Comparison of ENCODE assay signal across 10 cellular contexts in genomic region chr4:95095352-95095974, GRCh38.
DNase-seq lines count a peak whose midpoint lies in the region; ATAC-seq, FAIRE-seq and TF ChIP-seq lines count a peak whose summit lies in the region.
"Had no signal": no experiment of that assay in that cellular context is flagged by ENCODE, and none has a peak within 500 bp of the region (broad histone marks: within the 10 kb centered on the region; RNA-seq: fewer than 3 reads in every experiment).

No MANE protein-coding gene starts in this region.

- H3K27me3 Mint-ChIP-seq in neural crest cell (ENCODE audit: low read depth) = no peaks in the 10 kb centered on the region

- no peak for FAIRE-seq in bronchial epithelial cell (lab: Jason Lieb, UNC)

- DNase-seq in MM.1S = peak; percentile 30
- DNase-seq in bronchial epithelial cell (ENCODE audit: low read depth) = peak; percentile 51
- DNase-seq in neural crest cell (ENCODE audit: low read depth, low spot score) = no peak
- no peak for DNase-seq in anterior cingulate cortex (lab: John Stamatoyannopoulos, UW)
- DNase-seq in activated CD4-positive, alpha-beta T cell treated with anti-CD3 and anti-CD28 coated beads for 48 hours = no peak
- DNase-seq: NCI-H1436 treated with DMSO at 0.1 percent for 48 hours had no signal

- H3K36me3 Mint-ChIP-seq in neural crest cell (ENCODE audit: low read depth) = peaks cover 2% of the 10 kb centered on the region

- H3K4me1 ChIP-seq in DOHH2 (ENCODE audit: control insufficient read depth, low read length) = no peaks in the 10 kb centered on the region
- H3K4me1 ChIP-seq in MM.1S (ENCODE audit: low read length) = no peaks in the 10 kb centered on the region

- H3K4me3 Mint-ChIP-seq in neural crest cell = no peak overlapping the region
- H3K4me3 Mint-ChIP-seq: stimulated activated naive CD8-positive, alpha-beta T cell treated with anti-CD3 and anti-CD28 coated beads, Interleukin-15, Interleukin-2, amounts not matched to agents 100 ng/mL and 50 ng/mL, for 24 hours had no signal

- H4K20me1 ChIP-seq in DOHH2 (ENCODE audit: control insufficient read depth, insufficient read depth, low read depth, low read length) = no peaks in the 10 kb centered on the region
- H4K20me1 ChIP-seq in MM.1S (ENCODE audit: insufficient read depth, low read length) = no peaks in the 10 kb centered on the region

- H3K4me1 Mint-ChIP-seq in neural crest cell = peaks cover 36% of the 10 kb centered on the region

- H3K27ac ChIP-seq in DOHH2 (ENCODE audit: low read depth, low read length) (no peak overlapping the region), MM.1S (ENCODE audit: low read length) (no peak overlapping the region)

- H2AFZ ChIP-seq in MM.1S (ENCODE audit: low read length) = no peak overlapping the region

- H3K9me2 ChIP-seq in DOHH2 (replicated peaks; ENCODE audit: control insufficient read depth, low read length) = no peaks in the 10 kb centered on the region
- no peaks in the 10 kb centered on the region for H3K9me2 ChIP-seq in MM.1S (replicated peaks; ENCODE audit: insufficient read depth, low read length)

- H3F3A ChIP-seq in DOHH2 (ENCODE audit: control insufficient read depth, insufficient read depth) = no peaks in the 10 kb centered on the region
- no peaks in the 10 kb centered on the region for H3F3A ChIP-seq in MM.1S (ENCODE audit: insufficient read depth, low read length)

- no peak for ATAC-seq in GM18907 (IDR thresholded peaks at IDR 0.05; ENCODE audit: unreplicated experiment)
- ATAC-seq in GM19351 (IDR thresholded peaks at IDR 0.05; ENCODE audit: unreplicated experiment) = no peak

- H3K9me3 ChIP-seq in DOHH2 (ENCODE audit: control insufficient read depth, insufficient read depth, low read length) = no peaks in the 10 kb centered on the region
- no peaks in the 10 kb centered on the region for H3K9me3 ChIP-seq in MM.1S (replicated peaks; ENCODE audit: insufficient read depth, low read length)

- H3K27me3 ChIP-seq in DOHH2 (ENCODE audit: control insufficient read depth, low read length) = no peaks in the 10 kb centered on the region
- H3K27me3 ChIP-seq in MM.1S (replicated peaks; ENCODE audit: insufficient read depth, low read length) = no peaks in the 10 kb centered on the region
- no peaks in the 10 kb centered on the region for H3K27me3 ChIP-seq in bronchial epithelial cell (ENCODE audit: control insufficient read depth, insufficient read depth, low read length)

- no peak overlapping the region for H3K27ac Mint-ChIP-seq in neural crest cell (ENCODE audit: unreplicated experiment)
- H3K27ac Mint-ChIP-seq: stimulated activated naive CD8-positive, alpha-beta T cell treated with anti-CD3 and anti-CD28 coated beads, Interleukin-15, Interleukin-2, amounts not matched to agents 100 ng/mL and 50 ng/mL, for 24 hours had no signal

- H3K4me3 ChIP-seq in DOHH2 (ENCODE audit: low read length) (no peak overlapping the region), MM.1S (ENCODE audit: low read length) (no peak overlapping the region), bronchial epithelial cell (ENCODE audit: low read depth, low read length) (no peak overlapping the region)

- H3K9me3 Mint-ChIP-seq in neural crest cell = no peaks in the 10 kb centered on the region
- H3K9me3 Mint-ChIP-seq: stimulated activated naive CD8-positive, alpha-beta T cell treated with anti-CD3 and anti-CD28 coated beads, Interleukin-15, Interleukin-2, amounts not matched to agents 100 ng/mL and 50 ng/mL, for 24 hours had no signal

- H3K4me2 ChIP-seq in DOHH2 (ENCODE audit: low read length) = no peak overlapping the region
- H3K4me2 ChIP-seq in MM.1S (ENCODE audit: low read depth, low read length) = peak overlapping the region; percentile 37; the same call in 1 of the 2 replicates

- no peaks in the 10 kb centered on the region for H3K79me2 ChIP-seq in DOHH2 (ENCODE audit: control insufficient read depth, low read length)
- H3K79me2 ChIP-seq in MM.1S (ENCODE audit: low read length) = no peaks in the 10 kb centered on the region

- no peak overlapping the region for H3K9ac ChIP-seq in MM.1S (ENCODE audit: low read length)

- H3K36me3 ChIP-seq in DOHH2 (ENCODE audit: control insufficient read depth, low read length) (no peaks in the 10 kb centered on the region), MM.1S (replicated peaks; ENCODE audit: insufficient read depth, low read length) (no peaks in the 10 kb centered on the region), bronchial epithelial cell (ENCODE audit: control insufficient read depth, insufficient read depth, low read length) (no peaks in the 10 kb centered on the region)

- peak; percentile 20 for TF ChIP-seq CTCF in DOHH2 (IDR thresholded peaks at IDR 0.05; ENCODE audit: low read depth, low read length, poor library complexity, severe bottlenecking)
- TF ChIP-seq CTCF in MM.1S (IDR thresholded peaks at IDR 0.05; ENCODE audit: low read length) = peak; percentile 45
- TF ChIP-seq CTCF in bronchial epithelial cell (IDR thresholded peaks at IDR 0.05; ENCODE audit: insufficient read depth, low read length, severe bottlenecking) = peak; percentile 27
- TF ChIP-seq CTCF in neural crest cell (conservative IDR thresholded peaks at IDR 0.05) = peak; percentile 73

Comparison
In these comparisons a context has a peak if more than half of its experiments do, and no peak if none do; other contexts are left out.
1. CTCF ChIP-seq: peak in every context shown above with its lines; median percentile 73 in neural crest cell; 45 in MM.1S; 27 in bronchial epithelial cell; 20 in DOHH2.
2. DNase-seq: peak in MM.1S (single experiment) and bronchial epithelial cell (single experiment); none in neural crest cell (single experiment), anterior cingulate cortex (0 of 58) and activated CD4-positive, alpha-beta T cell treated with anti-CD3 and anti-CD28 coated beads for 48 hours (single experiment).